25 cellular contexts compared by ENCODE assay signal in genomic region chr12:15350643-15351042, GRCh38. TPM values are rescaled to one million over a fixed set of nuclear protein-coding genes. Genes with fewer than 3 reads are reported as not detected.
"Had no signal": no experiment of that assay in that cellular context is flagged by ENCODE, and none has a peak within 500 bp of the region (broad histone marks: within the 10 kb centered on the region; RNA-seq: fewer than 3 reads in every experiment).

No MANE protein-coding gene starts in this region.

- H3K9me3 ChIP-seq: adrenal gland, ascending aorta, gastrocnemius medialis, left lung, sigmoid colon, SJSA1, upper lobe of left lung had no signal

- DNase-seq: activated CD8-positive, alpha-beta memory T cell treated with anti-CD3 and anti-CD28 coated beads for 24 hours; activated CD8-positive, alpha-beta memory T cell treated with anti-CD3 and anti-CD28 coated beads, Interleukin-2, amount 50 U/mL, for 4 hours; activated T-cell treated with anti-CD3 and anti-CD28 coated beads, Interleukin-2, amount 50 U/mL, for 24 hours; adrenal gland; cerebellar nuclear complex; gastrocnemius medialis; kidney; left lung; nephron progenitor cell; sigmoid colon; stimulated activated CD4-positive, alpha-beta T cell treated with anti-CD3 and anti-CD28 coated beads, Interleukin-15, amount 100 ng/mL, for 24 hours; stimulated activated CD8-positive, alpha-beta memory T cell treated with anti-CD3 and anti-CD28 coated beads, Interleukin-4, amount 100 ng/mL, for 48 hours; stimulated activated naive B cell treated with anti-CD40 and anti-IgM and Interleukin-4, amounts not matched to agents 10 μg/mL and 1 μg/mL and 100 μg/mL, for 72 hours; T-helper 9 cell; upper lobe of left lung had no signal

- H3K36me3 ChIP-seq: adrenal gland, ascending aorta, gastrocnemius medialis, left lung, sigmoid colon, SJSA1, upper lobe of left lung had no signal

- H3K4me3 ChIP-seq: adrenal gland, coronary artery, gastrocnemius medialis, left lung, sigmoid colon, SJSA1, smooth muscle cell, upper lobe of left lung had no signal

- H3K4me1 ChIP-seq: adrenal gland, left lung, parathyroid adenoma, sigmoid colon, SJSA1, upper lobe of left lung had no signal

- H3K27ac Mint-ChIP-seq: activated naive CD8-positive, alpha-beta T cell; activated T-cell treated with anti-CD3 and anti-CD28 coated beads, Interleukin-2, amount 50 U/mL, for 24 hours; activated T-helper 17 cell treated with anti-CD3 and anti-CD28 coated beads, Interleukin-2, amount 50 U/mL, for 72 hours; memory B cell; nephron progenitor cell; stimulated activated naive B cell treated with anti-CD40 and anti-IgM and Interleukin-4, amounts not matched to agents 10 μg/mL and 1 μg/mL and 100 μg/mL, for 72 hours; WTC11 had no signal

- H3K9me3 Mint-ChIP-seq: activated T-cell treated with anti-CD3 and anti-CD28 coated beads, Interleukin-2, amount 50 U/mL, for 24 hours; activated T-helper 17 cell treated with anti-CD3 and anti-CD28 coated beads, Interleukin-2, amount 50 U/mL, for 72 hours; memory B cell; nephron progenitor cell; stimulated activated naive B cell treated with anti-CD40 and anti-IgM and Interleukin-4, amounts not matched to agents 10 μg/mL and 1 μg/mL and 100 μg/mL, for 72 hours; WTC11 had no signal

- H3K4me3 Mint-ChIP-seq: activated naive CD8-positive, alpha-beta T cell; activated T-cell treated with anti-CD3 and anti-CD28 coated beads, Interleukin-2, amount 50 U/mL, for 24 hours; activated T-helper 17 cell treated with anti-CD3 and anti-CD28 coated beads, Interleukin-2, amount 50 U/mL, for 72 hours; memory B cell; nephron progenitor cell; stimulated activated naive B cell treated with anti-CD40 and anti-IgM and Interleukin-4, amounts not matched to agents 10 μg/mL and 1 μg/mL and 100 μg/mL, for 72 hours; WTC11 had no signal

- H3K27ac ChIP-seq: adrenal gland, ascending aorta, coronary artery, epithelial cell of prostate, gastrocnemius medialis, left lung, parathyroid adenoma, sigmoid colon, SJSA1, upper lobe of left lung had no signal

- H3K27me3 ChIP-seq: ascending aorta, gastrocnemius medialis, left lung, sigmoid colon, SJSA1, upper lobe of left lung had no signal

- H3K36me3 Mint-ChIP-seq: activated naive CD8-positive, alpha-beta T cell; memory B cell; stimulated activated naive B cell treated with anti-CD40 and anti-IgM and Interleukin-4, amounts not matched to agents 10 μg/mL and 1 μg/mL and 100 μg/mL, for 72 hours; WTC11 had no signal

- H3K4me1 Mint-ChIP-seq: activated T-helper 17 cell treated with anti-CD3 and anti-CD28 coated beads, Interleukin-2, amount 50 U/mL, for 72 hours; memory B cell; nephron progenitor cell; stimulated activated naive B cell treated with anti-CD40 and anti-IgM and Interleukin-4, amounts not matched to agents 10 μg/mL and 1 μg/mL and 100 μg/mL, for 72 hours; WTC11 had no signal

- ATAC-seq: activated T-helper 17 cell treated with anti-CD3 and anti-CD28 coated beads, Interleukin-2, amount 50 U/mL, for 72 hours; gastrocnemius medialis; left lung; stimulated activated naive B cell treated with anti-CD40 and anti-IgM and Interleukin-4, amounts not matched to agents 10 μg/mL and 1 μg/mL and 100 μg/mL, for 72 hours; WTC11 had no signal

RNA-seq across cellular contexts. Expression of gene PTPRO, which starts 28.3 kb away (rescaled TPM):
- total RNA-seq: smooth muscle cell had no signal
- polyA plus RNA-seq: smooth muscle cell had no signal
